8 cellular contexts compared by ENCODE assay signal in genomic region chr6:169725270-169726048, GRCh38. TPM values are rescaled to one million over a fixed set of nuclear protein-coding genes. Genes with fewer than 3 reads are reported as not detected.
DNase-seq lines count a peak whose midpoint lies in the region; ATAC-seq, FAIRE-seq and TF ChIP-seq lines count a peak whose summit lies in the region.

No MANE protein-coding gene starts in this region.

- H3K27me3 ChIP-seq in astrocyte (ENCODE audit: insufficient read depth, low read length) (no peaks in the 10 kb centered on the region), iPS DF 6.9 (ENCODE audit: control insufficient read depth, insufficient read depth, low read length) (no peaks in the 10 kb centered on the region)

- peak overlapping the region; percentile 92 for H3K4me2 ChIP-seq in astrocyte (ENCODE audit: low read length)

- DNase-seq in GM12864 (ENCODE audit: low read depth): no peak
- DNase-seq in NCI-H748 treated with DMSO at 0.1 percent for 48 hours (lab: John Stamatoyannopoulos, UW): peak; percentile 18
- peak; percentile 69 for DNase-seq in astrocyte (ENCODE audit: low read depth)
- DNase-seq in iPS DF 6.9 (ENCODE audit: low read depth, low spot score): no peak
- peak; percentile 5 for DNase-seq in putamen (ENCODE audit: low spot score)
- DNase-seq in NCI-H1105 (lab: John Stamatoyannopoulos, UW): no peak

- peak overlapping the region; percentile 90 for H3K4me3 Mint-ChIP-seq in astrocyte (ENCODE audit: unreplicated experiment)

- H3K79me2 ChIP-seq in astrocyte (ENCODE audit: insufficient read depth, low read length): peaks cover 18% of the 10 kb centered on the region

- peaks cover 2% of the 10 kb centered on the region for H3K27me3 Mint-ChIP-seq in astrocyte (ENCODE audit: low read depth, unreplicated experiment)

- H3K36me3 ChIP-seq in astrocyte (ENCODE audit: insufficient read depth, low read length): no peaks in the 10 kb centered on the region
- H3K36me3 ChIP-seq in iPS DF 6.9 (ENCODE audit: control insufficient read depth, insufficient read depth, low read length): no peaks in the 10 kb centered on the region

- no peaks in the 10 kb centered on the region for H3K9me3 ChIP-seq in astrocyte (ENCODE audit: insufficient read depth, low read depth, low read length)
- no peaks in the 10 kb centered on the region for H3K9me3 ChIP-seq in iPS DF 6.9 (ENCODE audit: control insufficient read depth, insufficient read depth, low read length)

- peak overlapping the region; percentile 93 for H2AFZ ChIP-seq in astrocyte (ENCODE audit: low read depth, low read length)

- H3K4me1 Mint-ChIP-seq in astrocyte (ENCODE audit: low read depth, unreplicated experiment): peaks cover 6% of the 10 kb centered on the region

- peak overlapping the region; percentile 73 for H3K27ac ChIP-seq in astrocyte (ENCODE audit: low read depth, low read length)
- H3K27ac ChIP-seq in iPS DF 6.9 (ENCODE audit: low read length): no peak overlapping the region

- WGBS in iPS DF 6.9 (ENCODE audit: insufficient coverage, insufficient read length): 100% methylated on average over 2 of the region's 21 CpGs

- no peak for TF ChIP-seq CTCF in GM12864 (IDR thresholded peaks at IDR 0.05; ENCODE audit: low read depth, low read length, missing control alignments)
- TF ChIP-seq CTCF in astrocyte (IDR thresholded peaks at IDR 0.05; ENCODE audit: insufficient read depth, low read depth, low read length): no peak

- peaks cover 18% of the 10 kb centered on the region for H4K20me1 ChIP-seq in astrocyte (ENCODE audit: insufficient read depth, low read length)

- H3K36me3 Mint-ChIP-seq in astrocyte (ENCODE audit: low read depth, unreplicated experiment): no peaks in the 10 kb centered on the region

- no peak for FAIRE-seq in astrocyte (lab: Jason Lieb, UNC)

- H3K4me1 ChIP-seq in astrocyte (ENCODE audit: insufficient read depth, low read length) (peaks cover 26% of the 10 kb centered on the region), iPS DF 6.9 (ENCODE audit: control insufficient read depth, insufficient read depth, low read length) (no peaks in the 10 kb centered on the region; the same call in 1 of the 2 replicates)

- H3K27ac Mint-ChIP-seq in astrocyte (ENCODE audit: unreplicated experiment): peak overlapping the region; percentile 92

- peak overlapping the region; percentile 84 for H3K9ac ChIP-seq in astrocyte (ENCODE audit: low read length)

- H3K9me3 Mint-ChIP-seq in astrocyte (ENCODE audit: unreplicated experiment): no peaks in the 10 kb centered on the region

- H3K4me3 ChIP-seq in GM12864 (ENCODE audit: low read depth, low read length): peak overlapping the region; percentile 52
- peak overlapping the region; percentile 71 for H3K4me3 ChIP-seq in astrocyte (ENCODE audit: insufficient read depth, low read depth, low read length)
- peak overlapping the region; percentile 59; the same call in 1 of the 2 replicates for H3K4me3 ChIP-seq in iPS DF 6.9 (ENCODE audit: low read length)

- ATAC-seq in GM18870 (IDR thresholded peaks at IDR 0.05; ENCODE audit: unreplicated experiment): no peak
- ATAC-seq in GM18858 (IDR thresholded peaks at IDR 0.05; ENCODE audit: unreplicated experiment): no peak

RNA-seq across cellular contexts. Expression of gene PHF10, which starts 1.2 kb away (rescaled TPM):
- 28.6 and 30.9 TPM in 2 replicates for total RNA-seq in astrocyte

RNA-seq across cellular contexts. Expression of gene C6orf120, which starts 23.5 kb away (rescaled TPM):
- 34.6 and 37.7 TPM in 2 replicates for total RNA-seq in astrocyte

RNA-seq across cellular contexts. Expression of gene WDR27, which starts 23.6 kb away (rescaled TPM):
- 28.7 and 31.2 TPM in 2 replicates for total RNA-seq in astrocyte

RNA-seq across cellular contexts. Expression of gene DYNLT2, which starts 25.9 kb away (rescaled TPM):
- total RNA-seq in astrocyte: 0.53 and 1.0 TPM in 2 replicates

RNA-seq across cellular contexts. Expression of gene ERMARD, which starts 26.0 kb away (rescaled TPM):
- total RNA-seq in astrocyte: 13.1 and 17.5 TPM in 2 replicates

Comparison
In these comparisons a context has a peak if more than half of its experiments do, and no peak if none do; other contexts are left out.
1. DNase-seq: peak in NCI-H748 treated with DMSO at 0.1 percent for 48 hours (single experiment), astrocyte (single experiment) and putamen (single experiment); none in GM12864 (single experiment), iPS DF 6.9 (single experiment) and NCI-H1105 (single experiment).
2. Peak in every context shown above with its lines, with median percentiles within 50 percentile points of each other: H3K4me3 ChIP-seq.